15 cellular contexts compared by ENCODE assay signal in the genomic region with DNA sequence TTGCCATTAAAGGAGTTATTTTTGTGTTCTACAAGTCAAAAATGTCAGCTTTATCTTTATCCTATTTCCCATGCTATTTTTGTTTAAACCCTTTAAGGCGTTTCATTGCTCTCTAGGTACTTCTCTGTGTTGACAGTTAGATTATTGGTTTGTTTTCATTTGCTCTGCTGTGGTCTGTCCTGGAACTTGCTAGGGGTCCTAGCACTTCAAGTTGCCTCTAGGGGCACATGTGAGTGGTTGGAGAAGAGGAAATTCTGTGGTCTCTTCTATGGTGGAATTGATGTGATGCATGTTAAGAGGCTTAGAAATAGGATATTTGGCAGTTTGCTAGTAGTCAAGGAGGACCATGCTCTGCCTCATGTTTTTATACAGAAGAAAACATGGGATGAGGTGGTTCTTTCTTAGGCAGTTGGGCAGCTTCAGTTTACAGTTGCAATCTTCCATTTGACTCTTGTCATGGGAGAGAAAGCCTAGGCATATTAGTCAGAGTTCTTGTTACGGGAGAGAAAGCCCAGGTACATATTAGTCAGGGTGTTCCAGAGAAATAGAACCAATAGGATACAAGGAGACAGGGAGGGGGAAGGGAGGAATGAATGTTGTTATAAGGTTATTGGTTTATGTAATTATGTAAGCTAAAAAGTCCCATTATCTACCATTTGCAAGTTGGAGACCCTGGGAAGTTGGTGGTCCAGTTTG. TPM values are rescaled to one million over a fixed set of nuclear protein-coding genes. Genes with fewer than 3 reads are reported as not detected.
DNase-seq lines count a peak whose midpoint lies in the region; ATAC-seq and TF ChIP-seq lines count a peak whose summit lies in the region.
"Had no signal": no experiment of that assay in that cellular context is flagged by ENCODE, and none has a peak within 500 bp of the region (broad histone marks: within the 10 kb centered on the region; RNA-seq: fewer than 3 reads in every experiment).

No MANE protein-coding gene starts in this region.

- no peaks in the 10 kb centered on the region for H4K20me1 ChIP-seq in OCI-LY3 (ENCODE audit: insufficient read depth, low read length)

- H3K27ac ChIP-seq in OCI-LY3 (ENCODE audit: low read length) (no peak overlapping the region), epithelial cell of prostate (peak overlapping the region; percentile 47)
- H3K27ac ChIP-seq: pancreas, Peyer's patch, tibial nerve had no signal

- no peaks in the 10 kb centered on the region for H3K9me3 Mint-ChIP-seq in activated CD4-positive, alpha-beta T cell treated with anti-CD3 and anti-CD28 coated beads, Interleukin-2, amount 10 ng/mL, durations not matched to agents 24 days and 14 days
- H3K9me3 Mint-ChIP-seq in type B pancreatic cell, result no peaks in the 10 kb centered on the region
- peaks cover 9% of the 10 kb centered on the region for H3K9me3 Mint-ChIP-seq in activated CD4-positive, alpha-beta memory T cell treated with anti-CD3 and anti-CD28 coated beads, Interleukin-2, amount 10 ng/mL, durations not matched to agents 7 days and 5 days

- H3K27me3 ChIP-seq in OCI-LY3 (ENCODE audit: low read depth, low read length), result no peaks in the 10 kb centered on the region
- H3K27me3 ChIP-seq: pancreas, Peyer's patch, tibial nerve had no signal

- peak; percentile 19; the same call in 1 of the 2 replicates for TF ChIP-seq CTCF in OCI-LY3 (IDR thresholded peaks at IDR 0.05; ENCODE audit: low read depth, low read length)
- peak; percentile 51 for TF ChIP-seq CTCF in type B pancreatic cell (conservative IDR thresholded peaks at IDR 0.05)

- peak overlapping the region; percentile 6 for H3K27ac Mint-ChIP-seq in activated CD4-positive, alpha-beta T cell treated with anti-CD3 and anti-CD28 coated beads, Interleukin-2, amount 10 ng/mL, durations not matched to agents 24 days and 14 days
- H3K27ac Mint-ChIP-seq in type B pancreatic cell, result no peak overlapping the region
- no peak overlapping the region for H3K27ac Mint-ChIP-seq in activated CD4-positive, alpha-beta memory T cell treated with anti-CD3 and anti-CD28 coated beads, Interleukin-2, amount 10 ng/mL, durations not matched to agents 7 days and 5 days

- H3K79me2 ChIP-seq in OCI-LY3 (ENCODE audit: low read length), result peaks cover 14% of the 10 kb centered on the region; the same call in 1 of the 2 replicates

- peaks cover 18% of the 10 kb centered on the region for H3K4me1 Mint-ChIP-seq in activated CD4-positive, alpha-beta T cell treated with anti-CD3 and anti-CD28 coated beads, Interleukin-2, amount 10 ng/mL, durations not matched to agents 24 days and 14 days
- no peaks in the 10 kb centered on the region for H3K4me1 Mint-ChIP-seq in type B pancreatic cell (ENCODE audit: unreplicated experiment)
- H3K4me1 Mint-ChIP-seq in activated CD4-positive, alpha-beta memory T cell treated with anti-CD3 and anti-CD28 coated beads, Interleukin-2, amount 10 ng/mL, durations not matched to agents 7 days and 5 days, result peaks cover 22% of the 10 kb centered on the region

- CTCF ChIA-PET in activated CD4-positive, alpha-beta memory T cell treated with anti-CD3 and anti-CD28 coated beads, Interleukin-2, amount 10 ng/mL, durations not matched to agents 7 days and 5 days (lab: Charles Lee), result interaction anchor here (0.6 to 1.2 kb wide), 3 partner anchors 8 to 372 kb away, joined by 3 to 4 read pairs (median 3); no protein-coding TSS in a partner anchor

- POLR2A ChIA-PET in activated CD4-positive, alpha-beta memory T cell treated with anti-CD3 and anti-CD28 coated beads, Interleukin-2, amount 10 ng/mL, durations not matched to agents 7 days and 5 days (lab: Charles Lee), result no interaction called here

- peaks cover 29% of the 10 kb centered on the region for H3K36me3 Mint-ChIP-seq in activated CD4-positive, alpha-beta T cell treated with anti-CD3 and anti-CD28 coated beads, Interleukin-2, amount 10 ng/mL, durations not matched to agents 24 days and 14 days (ENCODE audit: low read depth)
- peaks cover 29% of the 10 kb centered on the region for H3K36me3 Mint-ChIP-seq in type B pancreatic cell
- peaks cover 46% of the 10 kb centered on the region for H3K36me3 Mint-ChIP-seq in activated CD4-positive, alpha-beta memory T cell treated with anti-CD3 and anti-CD28 coated beads, Interleukin-2, amount 10 ng/mL, durations not matched to agents 7 days and 5 days (ENCODE audit: low read depth)

- no peak for ATAC-seq in GM18498 (IDR thresholded peaks at IDR 0.05; ENCODE audit: unreplicated experiment)
- ATAC-seq: pancreas had no signal

- H3K36me3 ChIP-seq in OCI-LY3 (replicated peaks; ENCODE audit: low read depth, low read length), result peaks cover 21% of the 10 kb centered on the region
- H3K36me3 ChIP-seq: pancreas had no signal

- H3K4me3 ChIP-seq in OCI-LY3 (ENCODE audit: low read length), result no peak overlapping the region
- H3K4me3 ChIP-seq: pancreas, Peyer's patch, tibial nerve had no signal

- H3K4me1 ChIP-seq in OCI-LY3 (ENCODE audit: low read length), result peaks cover 22% of the 10 kb centered on the region
- H3K4me1 ChIP-seq: pancreas, Peyer's patch, tibial nerve had no signal

- no peak overlapping the region for H3K4me3 Mint-ChIP-seq in activated CD4-positive, alpha-beta T cell treated with anti-CD3 and anti-CD28 coated beads, Interleukin-2, amount 10 ng/mL, durations not matched to agents 24 days and 14 days
- H3K4me3 Mint-ChIP-seq in type B pancreatic cell, result no peak overlapping the region
- no peak overlapping the region for H3K4me3 Mint-ChIP-seq in activated CD4-positive, alpha-beta memory T cell treated with anti-CD3 and anti-CD28 coated beads, Interleukin-2, amount 10 ng/mL, durations not matched to agents 7 days and 5 days

- H3K9ac ChIP-seq in OCI-LY3 (ENCODE audit: low read length), result no peak overlapping the region

- H2AFZ ChIP-seq in OCI-LY3 (ENCODE audit: low read depth, low read length), result no peak overlapping the region

- no peak for DNase-seq in activated CD4-positive, alpha-beta T cell treated with anti-CD3 and anti-CD28 coated beads, Interleukin-2, amount 10 ng/mL, durations not matched to agents 24 days and 14 days
- DNase-seq in activated CD4-positive, alpha-beta T cell treated with anti-CD3 and anti-CD28 coated beads, Interleukin-2, amount 50 U/mL, for 48 hours, result no peak
- peak; percentile 66 for DNase-seq in epithelial cell of prostate (ENCODE audit: low read depth, low spot score)
- DNase-seq in type B pancreatic cell (ENCODE audit: extremely low spot score, unreplicated experiment), result no peak
- DNase-seq in activated CD4-positive, alpha-beta memory T cell treated with anti-CD3 and anti-CD28 coated beads, Interleukin-2, amount 10 ng/mL, durations not matched to agents 7 days and 5 days, result no peak
- no peak for DNase-seq in middle frontal gyrus (ENCODE audit: extremely low spot score, low spot score)
- DNase-seq: activated CD4-positive, alpha-beta T cell treated with anti-CD3 and anti-CD28 coated beads, Interleukin-2, amount 50 U/mL, for 4 hours; activated gamma-delta T cell; hippocampal formation; pancreas; Peyer's patch; stimulated activated CD8-positive, alpha-beta memory T cell treated with anti-CD3 and anti-CD28 coated beads, Interleukin-4, amount 100 ng/mL, for 48 hours had no signal

- H3K4me2 ChIP-seq in OCI-LY3 (ENCODE audit: low read length), result no peak overlapping the region

- H3K9me3 ChIP-seq in OCI-LY3 (ENCODE audit: insufficient read depth, low read length), result no peaks in the 10 kb centered on the region
- H3K9me3 ChIP-seq: pancreas, Peyer's patch had no signal

- H3K27me3 Mint-ChIP-seq in activated CD4-positive, alpha-beta T cell treated with anti-CD3 and anti-CD28 coated beads, Interleukin-2, amount 10 ng/mL, durations not matched to agents 24 days and 14 days, result no peaks in the 10 kb centered on the region
- H3K27me3 Mint-ChIP-seq in type B pancreatic cell, result no peaks in the 10 kb centered on the region
- H3K27me3 Mint-ChIP-seq in activated CD4-positive, alpha-beta memory T cell treated with anti-CD3 and anti-CD28 coated beads, Interleukin-2, amount 10 ng/mL, durations not matched to agents 7 days and 5 days, result no peaks in the 10 kb centered on the region

- intact Hi-C loops in activated CD4-positive, alpha-beta T cell treated with anti-CD3 and anti-CD28 coated beads, Interleukin-2, amount 10 ng/mL, durations not matched to agents 24 days and 14 days (cut with micrococcal nuclease), result no loop called here

RNA-seq across cellular contexts. Expression of gene TTLL5, which starts 14.4 kb away (rescaled TPM):
- 31.7 and 35.5 TPM in 2 replicates for total RNA-seq in activated CD4-positive, alpha-beta T cell treated with anti-CD3 and anti-CD28 coated beads, Interleukin-2, amount 10 ng/mL, durations not matched to agents 24 days and 14 days
- total RNA-seq in type B pancreatic cell (ENCODE audit: low replicate concordance), result 36.7 and 44.7 TPM in 2 replicates
- 10 to 100 TPM; 30.6 to 33.1 TPM for total RNA-seq in activated CD4-positive, alpha-beta memory T cell treated with anti-CD3 and anti-CD28 coated beads, Interleukin-2, amount 10 ng/mL, durations not matched to agents 7 days and 5 days

RNA-seq across cellular contexts. Expression of gene ERG28, which starts 14.7 kb away (rescaled TPM):
- total RNA-seq in activated CD4-positive, alpha-beta T cell treated with anti-CD3 and anti-CD28 coated beads, Interleukin-2, amount 10 ng/mL, durations not matched to agents 24 days and 14 days, result 20.3 and 20.6 TPM in 2 replicates
- total RNA-seq in type B pancreatic cell (ENCODE audit: low replicate concordance), result 24.6 and 25.5 TPM in 2 replicates
- 10 to 100 TPM; 26.9 to 29.4 TPM for total RNA-seq in activated CD4-positive, alpha-beta memory T cell treated with anti-CD3 and anti-CD28 coated beads, Interleukin-2, amount 10 ng/mL, durations not matched to agents 7 days and 5 days
